ENCODE assay signal across 10 cellular contexts in the genomic region with DNA sequence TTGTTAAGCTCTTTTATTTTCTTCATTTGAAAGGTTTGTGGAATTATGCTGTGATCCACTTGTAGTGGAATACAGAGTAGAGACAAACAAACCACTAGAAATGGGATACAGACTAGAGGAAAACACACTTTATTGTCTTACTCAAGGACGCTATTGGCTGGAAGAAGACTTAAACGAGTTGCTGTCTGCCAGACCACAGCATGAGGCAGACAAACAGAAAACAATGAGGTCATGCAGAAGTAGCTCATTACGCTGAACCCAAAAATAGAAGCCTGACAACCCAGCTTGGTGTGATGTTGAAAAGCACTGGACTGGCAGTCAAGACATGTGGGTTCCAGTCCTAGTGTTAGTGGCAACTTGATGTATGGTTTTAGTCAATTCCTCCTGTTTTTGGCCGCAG.
DNase-seq lines count a peak whose midpoint lies in the region; ATAC-seq, FAIRE-seq and TF ChIP-seq lines count a peak whose summit lies in the region.
"Had no signal": no experiment of that assay in that cellular context is flagged by ENCODE, and none has a peak within 500 bp of the region (broad histone marks: within the 10 kb centered on the region; RNA-seq: fewer than 3 reads in every experiment).

No MANE protein-coding gene starts in this region.

- H3K4me3 ChIP-seq in adipocyte (ENCODE audit: low read length), result no peak overlapping the region
- H3K4me3 ChIP-seq in keratinocyte (ENCODE audit: control insufficient read depth in 2 of 3, extremely low read depth in 1 of 3, insufficient read depth in 2 of 3, low read depth in 1 of 3, low read length in 3 of 3), result no peak overlapping the region

- peaks cover 22% of the 10 kb centered on the region for H3K4me1 ChIP-seq in adipocyte (ENCODE audit: control insufficient read depth, insufficient read depth, low read length)
- H3K4me1 ChIP-seq in keratinocyte (ENCODE audit: control insufficient read depth, extremely low read depth, insufficient read depth, low read length), result peaks cover 34% of the 10 kb centered on the region

- dilution Hi-C loops in keratinocyte (cut with MboI; ENCODE audit: extremely low pct_ligation_motif_present, low sequenced_read_pairs), result no loop called here

- H3K9ac ChIP-seq in adipocyte (ENCODE audit: low read length) (no peak overlapping the region), keratinocyte (ENCODE audit: control insufficient read depth, extremely low read depth, insufficient read depth, low read length) (no peak overlapping the region)

- H3K79me2 ChIP-seq in keratinocyte (ENCODE audit: control insufficient read depth, insufficient read depth, low read length), result no peaks in the 10 kb centered on the region

- H3K27ac ChIP-seq in keratinocyte (ENCODE audit: control insufficient read depth, insufficient read depth, low read length), result peak overlapping the region; percentile 13

- H3K36me3 ChIP-seq in adipocyte (ENCODE audit: control insufficient read depth, insufficient read depth, low read length, severe bottlenecking) (no peaks in the 10 kb centered on the region), keratinocyte (ENCODE audit: control insufficient read depth in 2 of 2, extremely low read depth in 1 of 2, insufficient read depth in 2 of 2, low read length in 2 of 2) (no peaks in the 10 kb centered on the region)

- H4K20me1 ChIP-seq in keratinocyte (ENCODE audit: control insufficient read depth, extremely low read depth, insufficient read depth, low read length), result no peaks in the 10 kb centered on the region

- no peaks in the 10 kb centered on the region for H3K9me1 ChIP-seq in keratinocyte (ENCODE audit: control insufficient read depth, extremely low read depth, insufficient read depth, low read length)

- FAIRE-seq in keratinocyte (lab: Jason Lieb, UNC), result peak; percentile 58

- no peaks in the 10 kb centered on the region for H3K27me3 ChIP-seq in adipocyte (replicated peaks; ENCODE audit: control insufficient read depth, insufficient read depth, low read length)
- H3K27me3 ChIP-seq in keratinocyte (ENCODE audit: control insufficient read depth, extremely low read depth, insufficient read depth, low read length), result no peaks in the 10 kb centered on the region

- no peak overlapping the region for H3K4me2 ChIP-seq in keratinocyte (ENCODE audit: control insufficient read depth, extremely low read depth, insufficient read depth, low read depth, low read length)

- no peak overlapping the region for H2AFZ ChIP-seq in keratinocyte (ENCODE audit: control insufficient read depth, low read length)

- no peak for TF ChIP-seq CTCF in AG09319 (IDR thresholded peaks at IDR 0.05; ENCODE audit: low read depth, low read length)
- no peak for TF ChIP-seq CTCF in keratinocyte (optimal IDR thresholded peaks at IDR 0.05 in 1 of 3, IDR thresholded peaks at IDR 0.05 in 1 of 3, conservative IDR thresholded peaks at IDR 0.05 in 1 of 3; ENCODE audit: extremely low read depth in 1 of 3, insufficient read depth in 2 of 3, low read length in 3 of 3)

- DNase-seq in AG09319 (ENCODE audit: extremely low read depth, low read depth) (peak; percentile 72), HCEC 1CT (peak; percentile 97), adipocyte (ENCODE audit: low read depth) (peak; percentile 73), keratinocyte (ENCODE audit: low read depth, low spot score) (no peak)
- DNase-seq in effector CD8-positive, alpha-beta T cell (lab: John Stamatoyannopoulos, UW), result no peak
- DNase-seq: activated CD4-positive, CD25-positive, alpha-beta regulatory T cell; stimulated activated CD4-positive, alpha-beta T cell treated with anti-CD3 and anti-CD28 coated beads, Interleukin-2, amount 100 ng/mL, for 48 hours had no signal

- H3K9me3 ChIP-seq in adipocyte (ENCODE audit: control insufficient read depth, low read length) (no peaks in the 10 kb centered on the region), keratinocyte (ENCODE audit: control insufficient read depth, low read depth, low read length) (no peaks in the 10 kb centered on the region)

- ATAC-seq in HG03432 (IDR thresholded peaks at IDR 0.05; ENCODE audit: unreplicated experiment), result no peak
- ATAC-seq in GM19035 (IDR thresholded peaks at IDR 0.05; ENCODE audit: unreplicated experiment), result no peak
- ATAC-seq in HG02885 (IDR thresholded peaks at IDR 0.05; ENCODE audit: poor library complexity, unreplicated experiment), result no peak

Comparison
In these comparisons a context has a peak if more than half of its experiments do, and no peak if none do; other contexts are left out.
1. DNase-seq: peak in AG09319 (single experiment), HCEC 1CT (single experiment) and adipocyte (single experiment); none in keratinocyte (single experiment) and effector CD8-positive, alpha-beta T cell (single experiment).